In the genomic region with DNA sequence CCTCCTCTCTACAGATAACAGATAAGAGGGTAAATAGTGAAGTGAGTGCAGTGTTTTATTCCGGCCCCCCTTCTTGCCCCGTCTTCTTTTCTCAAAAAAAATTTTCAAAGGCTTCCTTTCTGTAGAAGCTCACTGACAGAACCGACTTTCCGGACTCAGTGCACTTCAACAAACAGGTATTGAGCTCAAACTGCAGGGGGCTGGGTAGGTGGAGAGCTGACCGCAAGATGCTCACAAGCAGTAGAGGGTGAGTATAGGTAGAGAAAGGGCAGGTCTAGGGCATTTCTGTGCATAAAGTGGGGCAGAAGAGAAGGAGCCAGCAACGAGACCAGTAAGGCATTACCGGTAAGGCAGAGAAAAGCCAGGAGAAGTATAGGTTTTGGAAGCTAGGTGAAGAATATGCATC, we compare ENCODE assay signal across 10 cellular contexts.
A peak's percentile ranks its signal among the peaks of the same experiment; 100 is the strongest.
DNase-seq lines count a peak whose midpoint lies in the region; ATAC-seq lines count a peak whose summit lies in the region.
"Had no signal": no experiment of that assay in that cellular context is flagged by ENCODE, and none has a peak within 500 bp of the region (broad histone marks: within the 10 kb centered on the region; RNA-seq: fewer than 3 reads in every experiment).

No MANE protein-coding gene starts in this region.

- H3K27ac Mint-ChIP-seq in activated CD4-positive, alpha-beta T cell treated with anti-CD3 and anti-CD28 coated beads, Interleukin-2, amount 10 ng/mL, durations not matched to agents 24 days and 14 days, result peak overlapping the region; percentile 86

- in situ Hi-C loops in G401 (cut with HindIII; ENCODE audit: low sequenced_read_pairs), result no loop called here

- ATAC-seq in HG03097 (IDR thresholded peaks at IDR 0.05; ENCODE audit: low FRiP score, unreplicated experiment), result no peak

- H3K27me3 Mint-ChIP-seq in activated CD4-positive, alpha-beta T cell treated with anti-CD3 and anti-CD28 coated beads, Interleukin-2, amount 10 ng/mL, durations not matched to agents 24 days and 14 days, result no peaks in the 10 kb centered on the region

- H3K4me3 Mint-ChIP-seq in activated CD4-positive, alpha-beta T cell treated with anti-CD3 and anti-CD28 coated beads, Interleukin-2, amount 10 ng/mL, durations not matched to agents 24 days and 14 days, result peak overlapping the region; percentile 83

- H3K36me3 ChIP-seq in thymus (ENCODE audit: control insufficient read depth, insufficient read depth), result no peaks in the 10 kb centered on the region
- H3K36me3 ChIP-seq: lower lobe of right lung had no signal

- H3K4me1 Mint-ChIP-seq in activated CD4-positive, alpha-beta T cell treated with anti-CD3 and anti-CD28 coated beads, Interleukin-2, amount 10 ng/mL, durations not matched to agents 24 days and 14 days, result peaks cover 60% of the 10 kb centered on the region

- no peaks in the 10 kb centered on the region for H3K9me3 ChIP-seq in thymus (ENCODE audit: control insufficient read depth)
- H3K9me3 ChIP-seq: lower lobe of right lung had no signal

- peak overlapping the region; percentile 48 for H3K4me3 ChIP-seq in thymus (ENCODE audit: low read length)
- H3K4me3 ChIP-seq: lower lobe of right lung had no signal

- peaks cover 5% of the 10 kb centered on the region for H3K4me1 ChIP-seq in thymus (ENCODE audit: control insufficient read depth, insufficient read depth, low read length)

- peaks cover 53% of the 10 kb centered on the region for H3K36me3 Mint-ChIP-seq in activated CD4-positive, alpha-beta T cell treated with anti-CD3 and anti-CD28 coated beads, Interleukin-2, amount 10 ng/mL, durations not matched to agents 24 days and 14 days (ENCODE audit: low read depth)

- 47% methylated on average over 7 of the region's 7 CpGs for WGBS in thymus

- peak; percentile 77 for DNase-seq in activated gamma-delta T cell treated with Interleukin-2 at 50 U/mL for 16 hours
- DNase-seq in activated gamma-delta T cell (lab: John Stamatoyannopoulos, UW), result no peak
- peak; percentile 92 for DNase-seq in activated CD4-positive, alpha-beta T cell treated with anti-CD3 and anti-CD28 coated beads, Interleukin-2, amount 10 ng/mL, durations not matched to agents 24 days and 14 days
- DNase-seq in effector CD4-positive, alpha-beta T cell, result peak; percentile 69
- DNase-seq in GM03348 (ENCODE audit: low spot score), result no peak
- DNase-seq in G401 (ENCODE audit: low spot score), result no peak
- DNase-seq: erythroblast, lower lobe of right lung had no signal

- H3K9me3 Mint-ChIP-seq in activated CD4-positive, alpha-beta T cell treated with anti-CD3 and anti-CD28 coated beads, Interleukin-2, amount 10 ng/mL, durations not matched to agents 24 days and 14 days, result peaks cover 10% of the 10 kb centered on the region

- intact Hi-C loops in activated CD4-positive, alpha-beta T cell treated with anti-CD3 and anti-CD28 coated beads, Interleukin-2, amount 10 ng/mL, durations not matched to agents 24 days and 14 days (cut with micrococcal nuclease), result loop anchor here (5.0 kb wide), 2 partner anchors 110 to 1090 kb away; a partner anchor contains a TSS

- H3K27ac ChIP-seq in thymus (ENCODE audit: low read depth), result peak overlapping the region; percentile 85
- H3K27ac ChIP-seq: lower lobe of right lung had no signal

- H3K27me3 ChIP-seq in thymus (ENCODE audit: control insufficient read depth, insufficient read depth), result no peaks in the 10 kb centered on the region

Comparison
In these comparisons a context has a peak if more than half of its experiments do, and no peak if none do; other contexts are left out.
1. DNase-seq: peak in activated gamma-delta T cell treated with Interleukin-2 at 50 U/mL for 16 hours (single experiment), activated CD4-positive, alpha-beta T cell treated with anti-CD3 and anti-CD28 coated beads, Interleukin-2, amount 10 ng/mL, durations not matched to agents 24 days and 14 days (single experiment) and effector CD4-positive, alpha-beta T cell (single experiment); none in activated gamma-delta T cell (single experiment), GM03348 (single experiment) and G401 (single experiment).